In the genomic region with DNA sequence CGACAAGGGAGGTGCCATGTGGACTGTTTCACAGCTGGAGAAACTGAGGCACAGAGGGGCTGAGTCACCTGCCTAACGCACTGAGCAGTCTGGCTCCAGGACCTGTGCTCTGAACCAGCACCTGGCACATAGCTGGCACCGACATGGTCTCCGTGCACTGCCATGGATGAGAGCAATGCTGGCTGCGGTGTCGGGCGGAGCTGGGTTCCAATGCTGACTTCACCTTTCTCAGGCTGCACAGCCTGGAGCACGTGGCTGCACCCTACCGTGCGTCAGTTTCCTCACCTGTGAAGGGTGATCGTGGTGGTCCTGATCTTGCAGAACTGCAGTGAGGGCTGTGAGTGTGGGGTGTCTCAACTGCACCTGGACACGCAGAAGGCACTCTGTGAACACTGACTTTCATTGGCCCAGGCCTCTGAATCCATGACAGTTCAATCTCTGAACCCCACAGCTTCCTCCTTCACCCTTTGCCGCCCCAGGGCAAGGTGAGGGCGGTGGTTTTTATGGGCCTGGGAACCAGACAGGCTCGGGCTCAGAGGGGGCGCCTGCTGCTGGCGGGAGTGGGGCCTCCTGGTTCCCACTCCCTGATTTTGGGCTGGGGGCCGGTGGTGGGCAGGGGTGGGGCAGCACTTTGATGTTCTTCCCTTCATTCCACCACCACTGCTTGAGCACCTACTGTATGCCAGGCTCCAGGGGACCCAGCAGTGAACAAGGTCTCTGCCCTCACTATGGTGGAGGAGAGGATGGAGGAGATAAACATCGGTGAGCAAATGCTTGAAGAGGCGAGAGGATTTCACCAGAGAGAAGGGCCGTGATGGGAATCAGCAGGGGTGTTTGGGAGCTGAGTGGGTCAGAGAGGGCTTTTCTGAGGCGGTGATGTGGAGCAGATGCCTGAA, we compare ENCODE assay signal across 10 cellular contexts.
DNase-seq lines count a peak whose midpoint lies in the region; ATAC-seq, FAIRE-seq and TF ChIP-seq lines count a peak whose summit lies in the region.
"Had no signal": no experiment of that assay in that cellular context is flagged by ENCODE, and none has a peak within 500 bp of the region (broad histone marks: within the 10 kb centered on the region; RNA-seq: fewer than 3 reads in every experiment).

No MANE protein-coding gene starts in this region.

- H3K79me1 ChIP-seq in H1 (ENCODE audit: low read depth, low read length) = no peaks in the 10 kb centered on the region

- H3K27me3 ChIP-seq in H1 (replicated peaks in 1 of 4; ENCODE audit: control insufficient read depth in 3 of 4, extremely low read depth in 1 of 4, insufficient read depth in 3 of 4, low read length in 3 of 4) (no peaks in the 10 kb centered on the region), muscle layer of duodenum (ENCODE audit: low read depth, low read length) (no peaks in the 10 kb centered on the region), thyroid gland (no peaks in the 10 kb centered on the region)

- H3K9ac ChIP-seq in H1 (replicated peaks in 1 of 4; ENCODE audit: extremely low read depth in 1 of 4, low read depth in 3 of 4, low read length in 3 of 4) = no peak overlapping the region

- H3K56ac ChIP-seq in H1 (replicated peaks; ENCODE audit: insufficient read length, low read depth, low read length) = no peak overlapping the region

- CTCF ChIA-PET in H1 (lab: Charles Lee; ENCODE audit: partially characterized antibody) = interaction anchor here (1.1 to 7.0 kb wide), 5 partner anchors 11 to 170 kb away, joined by 3 to 61 read pairs (median 3); no protein-coding TSS in a partner anchor

- H2BK20ac ChIP-seq in H1 (ENCODE audit: low read length) = no peak overlapping the region

- TF ChIP-seq CTCF in H1 (IDR thresholded peaks at IDR 0.05; ENCODE audit: control extremely low read depth in 1 of 3, insufficient read depth in 1 of 3, low read depth in 1 of 3, low read length in 3 of 3) (no peak), thyroid gland (IDR thresholded peaks at IDR 0.05) (no peak)

- intact Hi-C loops in thyroid gland (cut with DNase I) = no loop called here

- H3K9me3 Mint-ChIP-seq in activated naive CD4-positive, alpha-beta T cell treated with anti-CD3 and anti-CD28 coated beads, Interleukin-2, amount 50 U/mL, for 72 hours = no peaks in the 10 kb centered on the region

- H2BK12ac ChIP-seq in H1 (ENCODE audit: low read depth, low read length) = peak overlapping the region; percentile 55; the same call in 1 of the 2 replicates

- H4K8ac ChIP-seq in H1 (ENCODE audit: extremely low read depth, insufficient read depth, low read length) = no peak overlapping the region

- H3K9me3 ChIP-seq in H1 (ENCODE audit: insufficient read depth in 2 of 2, low read depth in 1 of 2, low read length in 1 of 2) = no peaks in the 10 kb centered on the region
- no peaks in the 10 kb centered on the region for H3K9me3 ChIP-seq in muscle layer of duodenum (ENCODE audit: control insufficient read depth in 1 of 2, low read length in 2 of 2)
- no peaks in the 10 kb centered on the region for H3K9me3 ChIP-seq in thyroid gland
- H3K9me3 ChIP-seq: Caco-2 had no signal

- TF ChIP-seq POLR2A in H1 (IDR thresholded peaks at IDR 0.05; ENCODE audit: control extremely low read depth in 1 of 2, low read depth in 2 of 2, low read length in 2 of 2) = no peak
- TF ChIP-seq POLR2A in thyroid gland (IDR thresholded peaks at IDR 0.05) = no peak

- no peaks in the 10 kb centered on the region for H4K20me1 ChIP-seq in H1 (replicated peaks in 1 of 2; ENCODE audit: control insufficient read depth in 1 of 2, insufficient read depth in 2 of 2, low read length in 2 of 2)

- FAIRE-seq in H1 (lab: Jason Lieb, UNC) = no peak

- 0 out of 2 replicates have a peak overlapping the region, but pooled peaks have one; percentile 5 for H2BK15ac ChIP-seq in H1 (ENCODE audit: low read length)

- H3K36me3 ChIP-seq in H1 (ENCODE audit: control insufficient read depth in 2 of 4, insufficient read depth in 4 of 4, low read length in 3 of 4) (no peaks in the 10 kb centered on the region), muscle layer of duodenum (ENCODE audit: control insufficient read depth in 1 of 2, insufficient read depth in 2 of 2, low read length in 2 of 2) (no peaks in the 10 kb centered on the region), thyroid gland (no peaks in the 10 kb centered on the region)

- peak overlapping the region; percentile 8; the same call in 1 of the 2 replicates for H2BK5ac ChIP-seq in H1 (ENCODE audit: low read depth, low read length)

- TF ChIP-seq EP300 in H1 (IDR thresholded peaks at IDR 0.05; ENCODE audit: borderline replicate concordance in 1 of 2, low read depth in 2 of 2, low read length in 2 of 2) = no peak

- no peaks in the 10 kb centered on the region for H3K79me2 ChIP-seq in H1 (ENCODE audit: control insufficient read depth in 1 of 2, insufficient read depth in 2 of 2, low read length in 2 of 2)

- H3K14ac ChIP-seq in H1 (ENCODE audit: insufficient read length) = no peak overlapping the region

- peak; percentile 45 for DNase-seq in M059J (ENCODE audit: low read depth)
- DNase-seq in H1 (ENCODE audit: low read depth in 1 of 2, low spot score in 2 of 2) = no peak
- no peak for DNase-seq in thyroid gland
- no peak for DNase-seq in globus pallidus (ENCODE audit: low spot score)
- DNase-seq in activated naive CD4-positive, alpha-beta T cell treated with anti-CD3 and anti-CD28 coated beads, Interleukin-2, amount 50 U/mL, for 72 hours (ENCODE audit: low spot score in 2 of 2) = no peak
- DNase-seq: NCI-H1417 treated with DMSO at 0.1 percent for 48 hours, NCI-H526 had no signal

- WGBS in H1 (ENCODE audit: extremely low coverage in 1 of 2, insufficient coverage in 1 of 2, insufficient read length in 1 of 2, insufficient replicate concordance in 2 of 2, low coverage in 1 of 2, low lambda C conversion rate in 2 of 2, missing lambda C conversion rate in 1 of 2), 2 experiments = 90% methylated on average over 21 of the region's 22 CpGs; no CpG with 5 or more reads in 1 of the 2 experiments
- 91 to 92% methylated on average over 10 to 15 of the region's 22 CpGs for WGBS in thyroid gland, 2 donors

- H4K91ac ChIP-seq in H1 (replicated peaks; ENCODE audit: insufficient read length, low read length) = peak overlapping the region; percentile 90

- H2BK120ac ChIP-seq in H1 (replicated peaks; ENCODE audit: low read depth, low read length) = peak overlapping the region; percentile 85

- no peak overlapping the region for H3K27ac ChIP-seq in H1 (ENCODE audit: low read depth, low read length)
- H3K27ac ChIP-seq in muscle layer of duodenum (ENCODE audit: low read length) = peak overlapping the region; percentile 76
- H3K27ac ChIP-seq in thyroid gland = peak overlapping the region; percentile 80 to 89 (median 85)

- H3K4ac ChIP-seq in H1 (replicated peaks; ENCODE audit: insufficient read length, low read depth, low read length) = no peak overlapping the region

- peak overlapping the region; percentile 21; the same call in 1 of the 2 replicates for H3K18ac ChIP-seq in H1 (ENCODE audit: extremely low read depth, low read length)

- POLR2A ChIA-PET in H1 (lab: Charles Lee; ENCODE audit: partially characterized antibody) = interaction anchor here (1.7 kb wide), 1 partner anchor 102 kb away, joined by 10 read pairs; the partner anchor contains the start of gene CEBPB

- ATAC-seq in HG03097 (IDR thresholded peaks at IDR 0.05; ENCODE audit: low FRiP score, unreplicated experiment) = no peak
- no peak for ATAC-seq in activated naive CD4-positive, alpha-beta T cell treated with anti-CD3 and anti-CD28 coated beads, Interleukin-2, amount 50 U/mL, for 72 hours

- no peak overlapping the region for H3K4me2 ChIP-seq in H1 (ENCODE audit: insufficient read depth in 1 of 2, low read depth in 2 of 2, low read length in 2 of 2)

- TF ChIP-seq RAD21 in H1 (IDR thresholded peaks at IDR 0.05 in 1 of 2, conservative IDR thresholded peaks at IDR 0.05 in 1 of 2; ENCODE audit: low read depth in 2 of 2, low read length in 2 of 2) = no peak

- peak overlapping the region in 1 of 2 donors; percentile 66 for H3K27ac Mint-ChIP-seq in activated naive CD4-positive, alpha-beta T cell treated with anti-CD3 and anti-CD28 coated beads, Interleukin-2, amount 50 U/mL, for 72 hours

- H2AK5ac ChIP-seq in H1 (ENCODE audit: low read depth, low read length) = no peak overlapping the region; the same call in 1 of the 2 replicates

- H3K4me1 ChIP-seq in H1 (replicated peaks in 1 of 4; ENCODE audit: control insufficient read depth in 3 of 4, insufficient read depth in 4 of 4, low read length in 3 of 4) (peaks cover 0 to 4% (median 0%) of the 10 kb centered on the region in 4 experiments; a peak in 4 of 7 replicates), muscle layer of duodenum (ENCODE audit: control insufficient read depth in 1 of 2, insufficient read depth in 2 of 2, low read length in 2 of 2) (peaks cover 13 to 20% of the 10 kb centered on the region in 2 donors), thyroid gland (peaks cover 35 to 36% of the 10 kb centered on the region in 2 donors)

- no peak overlapping the region for H2AFZ ChIP-seq in H1 (ENCODE audit: low read length)

- H3K36me3 Mint-ChIP-seq in activated naive CD4-positive, alpha-beta T cell treated with anti-CD3 and anti-CD28 coated beads, Interleukin-2, amount 50 U/mL, for 72 hours = no peaks in the 10 kb centered on the region

- no peak overlapping the region for H3K4me3 ChIP-seq in H1 (ENCODE audit: extremely low read depth in 1 of 4, insufficient read depth in 2 of 4, low read depth in 3 of 4, low read length in 4 of 4)
- no peak overlapping the region for H3K4me3 ChIP-seq in muscle layer of duodenum (ENCODE audit: low read depth in 1 of 2, low read length in 2 of 2)
- no peak overlapping the region for H3K4me3 ChIP-seq in thyroid gland (replicated peaks in 1 of 3)

- no peak overlapping the region for H4K5ac ChIP-seq in H1 (ENCODE audit: insufficient read length, low read depth, low read length)

- no peak overlapping the region for H3K23ac ChIP-seq in H1 (ENCODE audit: insufficient read length)

- H3K23me2 ChIP-seq in H1 (ENCODE audit: low read depth, low read length) = no peaks in the 10 kb centered on the region

TF ChIP-seq in H1, 55 proteins besides CTCF, POLR2A, EP300 and RAD21 (continues in another document):
- TF ChIP-seq KDM1A (IDR thresholded peaks at IDR 0.05; ENCODE audit: borderline replicate concordance, low read length) = no peak
- no peak for TF ChIP-seq PHF8 (conservative IDR thresholded peaks at IDR 0.05; ENCODE audit: low read depth, low read length)
- TF ChIP-seq TBP (IDR thresholded peaks at IDR 0.05; ENCODE audit: low read depth, low read length) = no peak
- TF ChIP-seq, protein P1, sequence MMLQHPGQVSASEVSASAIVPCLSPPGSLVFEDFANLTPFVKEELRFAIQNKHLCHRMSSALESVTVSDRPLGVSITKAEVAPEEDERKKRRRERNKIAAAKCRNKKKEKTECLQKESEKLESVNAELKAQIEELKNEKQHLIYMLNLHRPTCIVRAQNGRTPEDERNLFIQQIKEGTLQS (IDR thresholded peaks at IDR 0.05; ENCODE audit: insufficient read depth, low read depth, low read length) = no peak
- TF ChIP-seq RBBP5 (IDR thresholded peaks at IDR 0.05; ENCODE audit: borderline replicate concordance, low read depth, low read length) = no peak
- no peak for TF ChIP-seq YY1 (IDR thresholded peaks at IDR 0.05; ENCODE audit: low read depth, low read length)
- no peak for TF ChIP-seq CBX8 (IDR thresholded peaks at IDR 0.05; ENCODE audit: borderline replicate concordance, low read depth, low read length)
